Comparison of ENCODE assay signal across 27 cellular contexts in the genomic region with DNA sequence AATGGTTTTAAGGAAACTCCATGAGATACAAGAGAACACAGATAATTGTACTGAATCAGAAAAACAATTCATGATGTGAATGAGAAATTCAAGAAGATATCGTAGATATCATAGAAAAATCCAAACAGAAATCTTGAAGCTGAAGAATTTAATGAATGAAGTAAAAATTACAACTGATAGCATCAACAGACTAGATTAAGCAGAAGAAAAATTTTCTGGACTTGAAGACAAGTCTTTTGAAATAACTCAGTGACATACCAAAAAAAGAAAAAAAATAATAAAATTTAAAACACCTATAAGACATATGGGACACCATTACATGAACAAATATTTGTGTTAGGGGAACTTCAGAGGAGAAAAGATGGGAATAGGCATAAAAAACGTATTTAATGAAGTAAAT.
"Had no signal": no experiment of that assay in that cellular context is flagged by ENCODE, and none has a peak within 500 bp of the region (broad histone marks: within the 10 kb centered on the region; RNA-seq: fewer than 3 reads in every experiment).

No MANE protein-coding gene starts in this region.

- H3K9me3 ChIP-seq: colonic mucosa, esophagus squamous epithelium, gastrocnemius medialis had no signal

- H3K27me3 ChIP-seq: colonic mucosa, dorsolateral prefrontal cortex, esophagus muscularis mucosa, esophagus squamous epithelium, foreskin keratinocyte, gastrocnemius medialis, gastroesophageal sphincter, heart left ventricle, heart right ventricle had no signal

- FAIRE-seq: colon, endometrium, endothelial cell of umbilical vein had no signal

- DNase-seq: colonic mucosa; cortex of kidney; dermis blood vessel endothelial cell; dorsolateral prefrontal cortex; effector CD4-positive, alpha-beta T cell; effector CD8-positive, alpha-beta T cell; effector memory CD4-positive, alpha-beta T cell; effector memory CD8-positive, alpha-beta T cell; endodermal cell; erythroblast; esophagus squamous epithelium; foreskin fibroblast; foreskin keratinocyte; foreskin melanocyte; gastrocnemius medialis; glutamatergic neuron; head of caudate nucleus; heart left ventricle; heart right ventricle had no signal

- H3K4me3 ChIP-seq: colonic mucosa, coronary artery, dorsolateral prefrontal cortex, esophagus muscularis mucosa, esophagus squamous epithelium, gastrocnemius medialis, gastroesophageal sphincter, heart left ventricle, heart right ventricle had no signal

- H3K27ac ChIP-seq: colonic mucosa, coronary artery, dorsolateral prefrontal cortex, epithelial cell of prostate, esophagus muscularis mucosa, esophagus squamous epithelium, foreskin keratinocyte, gastrocnemius medialis, gastroesophageal sphincter, heart left ventricle, heart right ventricle had no signal

- H3K4me1 ChIP-seq: colonic mucosa, esophagus muscularis mucosa, esophagus squamous epithelium, foreskin keratinocyte, gastrocnemius medialis, gastroesophageal sphincter, heart left ventricle, heart right ventricle had no signal

- ATAC-seq: effector memory CD8-positive, alpha-beta T cell; esophagus mucosa; foreskin keratinocyte; gastrocnemius medialis; gastroesophageal sphincter; heart left ventricle; heart right ventricle had no signal

- H3K36me3 ChIP-seq: colonic mucosa, esophagus muscularis mucosa, esophagus squamous epithelium, gastrocnemius medialis, gastroesophageal sphincter, heart left ventricle, heart right ventricle had no signal
